Comparison of ENCODE assay signal across 9 cellular contexts in the genomic region with DNA sequence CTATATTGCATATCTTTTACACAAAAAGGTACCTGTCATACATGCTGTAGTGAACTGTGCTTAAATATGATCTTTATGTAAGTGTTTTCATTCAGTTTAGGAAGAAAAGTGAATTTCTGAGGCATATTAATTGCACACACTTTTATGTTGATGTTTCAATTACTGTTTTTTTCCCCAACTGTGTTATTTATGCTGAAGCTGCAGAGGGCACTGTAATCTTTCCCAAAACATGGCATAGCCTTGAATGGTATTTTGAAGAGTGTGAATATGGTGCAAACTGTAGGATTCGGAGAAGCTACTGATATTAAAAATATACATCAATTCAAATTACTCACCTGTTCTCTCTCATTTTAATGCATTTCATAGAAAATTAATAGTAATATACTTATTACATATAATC.
DNase-seq lines count a peak whose midpoint lies in the region; ATAC-seq, FAIRE-seq and TF ChIP-seq lines count a peak whose summit lies in the region.
"Had no signal": no experiment of that assay in that cellular context is flagged by ENCODE, and none has a peak within 500 bp of the region (broad histone marks: within the 10 kb centered on the region; RNA-seq: fewer than 3 reads in every experiment).

No MANE protein-coding gene starts in this region.

- no peaks in the 10 kb centered on the region for H4K20me1 ChIP-seq in DOHH2 (ENCODE audit: control insufficient read depth, insufficient read depth, low read depth, low read length)

- no peak overlapping the region for H3K4me2 ChIP-seq in DOHH2 (ENCODE audit: low read length)

- H3K36me3 ChIP-seq in DOHH2 (ENCODE audit: control insufficient read depth, low read length) = no peaks in the 10 kb centered on the region

- no peaks in the 10 kb centered on the region for H3K4me1 ChIP-seq in DOHH2 (ENCODE audit: control insufficient read depth, low read length)

- TF ChIP-seq CTCF in DOHH2 (IDR thresholded peaks at IDR 0.05; ENCODE audit: low read depth, low read length, poor library complexity, severe bottlenecking) = peak; percentile 23
- TF ChIP-seq CTCF in astrocyte of the spinal cord (IDR thresholded peaks at IDR 0.05; ENCODE audit: low read depth, low read length) = peak; percentile 43

- H3K9me2 ChIP-seq in DOHH2 (replicated peaks; ENCODE audit: control insufficient read depth, low read length) = no peaks in the 10 kb centered on the region

- FAIRE-seq in GM19239 (lab: Jason Lieb, UNC) = no peak

- no peaks in the 10 kb centered on the region for H3K27me3 ChIP-seq in DOHH2 (ENCODE audit: control insufficient read depth, low read length)

- no peaks in the 10 kb centered on the region for H3K79me2 ChIP-seq in DOHH2 (ENCODE audit: control insufficient read depth, low read length)

- no peaks in the 10 kb centered on the region for H3F3A ChIP-seq in DOHH2 (ENCODE audit: control insufficient read depth, insufficient read depth)

- ATAC-seq in GM18907 (IDR thresholded peaks at IDR 0.05; ENCODE audit: unreplicated experiment) = no peak

- H3K27ac ChIP-seq in DOHH2 (ENCODE audit: low read depth, low read length) = no peak overlapping the region

- H3K4me3 ChIP-seq in DOHH2 (ENCODE audit: low read length) = no peak overlapping the region
- no peak overlapping the region for H3K4me3 ChIP-seq in astrocyte of the spinal cord (ENCODE audit: low read depth, low read length)

- DNase-seq in LoVo (ENCODE audit: low spot score) (peak; percentile 15), astrocyte of the spinal cord (ENCODE audit: low read depth, low spot score) (peak; percentile 22), middle frontal gyrus (ENCODE audit: extremely low spot score, low spot score) (peak; percentile 5), GM19239 (ENCODE audit: insufficient read length, low spot score) (no peak), islet precursor cell (no peak)
- DNase-seq in effector CD4-positive, alpha-beta T cell = no peak
- DNase-seq: activated naive CD4-positive, alpha-beta T cell treated with Interleukin-2 at 50 U/mL for 16 hours had no signal

- no peaks in the 10 kb centered on the region for H3K9me3 ChIP-seq in DOHH2 (ENCODE audit: control insufficient read depth, insufficient read depth, low read length)

- in situ Hi-C loops in astrocyte of the spinal cord (cut with HindIII; ENCODE audit: low sequenced_read_pairs) = no loop called here

Comparison
In these comparisons a context has a peak if more than half of its experiments do, and no peak if none do; other contexts are left out.
1. DNase-seq: peak in LoVo (single experiment), astrocyte of the spinal cord (single experiment) and middle frontal gyrus (single experiment); none in effector CD4-positive, alpha-beta T cell (single experiment), GM19239 (single experiment) and islet precursor cell (single experiment).